In genomic region chr11:912266-912665, GRCh38 we compare ENCODE assay signal across 2 cellular contexts.
TF ChIP-seq lines count a peak whose summit lies in the region.

No MANE protein-coding gene starts in this region.

TF ChIP-seq in HEK293, 187 proteins besides CTCF, POLR2A, EP300 and RAD21:
- TF ChIP-seq ZNF335 (tag by site-specific recombination; conservative IDR thresholded peaks at IDR 0.05), result 0 out of 2 replicates have a peak, but pooled peaks have one; percentile 25
- no peak for TF ChIP-seq ZNF48 (tag by site-specific recombination; IDR thresholded peaks at IDR 0.05)

TF ChIP-seq in K562, 482 proteins besides CTCF, POLR2A, EP300 and RAD21:
- TF ChIP-seq CTBP1 (IDR thresholded peaks at IDR 0.05; ENCODE audit: borderline replicate concordance) (no peak), SMARCA5 (IDR thresholded peaks at IDR 0.05) (no peak), ZBTB49 (CRISPR knock-in tag; IDR thresholded peaks at IDR 0.05; ENCODE audit: borderline replicate concordance) (no peak), SAFB2 (IDR thresholded peaks at IDR 0.05; ENCODE audit: borderline replicate concordance, low read depth, low read length, severe bottlenecking) (no peak), XRCC5 (IDR thresholded peaks at IDR 0.05; ENCODE audit: low read depth, low read length) (no peak), CBFB (CRISPR knock-in tag; IDR thresholded peaks at IDR 0.05) (no peak), PHTF2 (CRISPR knock-in tag; IDR thresholded peaks at IDR 0.05) (no peak), CHD4 (IDR thresholded peaks at IDR 0.05; ENCODE audit: insufficient read depth, insufficient replicate concordance, low read depth, low read length, poor library complexity, severe bottlenecking) (no peak), MLX (CRISPR knock-in tag; conservative IDR thresholded peaks at IDR 0.05) (no peak), ZNF639 (CRISPR knock-in tag; conservative IDR thresholded peaks at IDR 0.05 in 1 of 2, IDR thresholded peaks at IDR 0.05 in 1 of 2) (no peak), NUFIP1 (IDR thresholded peaks at IDR 0.05; ENCODE audit: partially characterized antibody) (no peak), U2AF2 (optimal IDR thresholded peaks at IDR 0.05; ENCODE audit: low read depth, low read length) (no peak), ZNF507 (tag; conservative IDR thresholded peaks at IDR 0.05) (no peak), TRIM28 (IDR thresholded peaks at IDR 0.05) (no peak)
